18 cellular contexts compared by ENCODE assay signal in genomic region chrX:129782706-129783105, GRCh38. TPM values are rescaled to one million over a fixed set of nuclear protein-coding genes. Genes with fewer than 3 reads are reported as not detected.
A peak's percentile ranks its signal among the peaks of the same experiment; 100 is the strongest.
DNase-seq lines count a peak whose midpoint lies in the region; ATAC-seq, FAIRE-seq and TF ChIP-seq lines count a peak whose summit lies in the region.
"Had no signal": no experiment of that assay in that cellular context is flagged by ENCODE, and none has a peak within 500 bp of the region (broad histone marks: within the 10 kb centered on the region; RNA-seq: fewer than 3 reads in every experiment).

No MANE protein-coding gene starts in this region.

- H3K4me3 Mint-ChIP-seq in activated CD4-positive, alpha-beta T cell treated with anti-CD3 and anti-CD28 coated beads, Interleukin-2, amount 10 ng/mL, durations not matched to agents 24 days and 14 days: peak overlapping the region; percentile 90
- H3K4me3 Mint-ChIP-seq in activated T-helper 17 cell treated with anti-CD3 and anti-CD28 coated beads, Interleukin-2, amount 50 U/mL, for 72 hours: peak overlapping the region; percentile 99
- H3K4me3 Mint-ChIP-seq in natural killer cell treated with Interleukin-12 subunit alpha and Interleukin-12 subunit beta and Interleukin-15 and Interleukin-18, amount 100 ng/mL, for 72 hours: peak overlapping the region; percentile 95
- H3K4me3 Mint-ChIP-seq: endodermal cell had no signal

- TF ChIP-seq POLR2A in uterus (IDR thresholded peaks at IDR 0.05): no peak

- TF ChIP-seq CTCF in foreskin fibroblast (IDR thresholded peaks at IDR 0.05; ENCODE audit: low read depth, low read length): no peak
- no peak for TF ChIP-seq CTCF in uterus (IDR thresholded peaks at IDR 0.05)

- peaks cover 4% of the 10 kb centered on the region for H3K9me3 Mint-ChIP-seq in activated CD4-positive, alpha-beta T cell treated with anti-CD3 and anti-CD28 coated beads, Interleukin-2, amount 10 ng/mL, durations not matched to agents 24 days and 14 days
- H3K9me3 Mint-ChIP-seq in activated T-helper 17 cell treated with anti-CD3 and anti-CD28 coated beads, Interleukin-2, amount 50 U/mL, for 72 hours: no peaks in the 10 kb centered on the region
- peaks cover 5% of the 10 kb centered on the region for H3K9me3 Mint-ChIP-seq in natural killer cell treated with Interleukin-12 subunit alpha and Interleukin-12 subunit beta and Interleukin-15 and Interleukin-18, amount 100 ng/mL, for 72 hours

- peak overlapping the region; percentile 95 for H3K27ac Mint-ChIP-seq in activated CD4-positive, alpha-beta T cell treated with anti-CD3 and anti-CD28 coated beads, Interleukin-2, amount 10 ng/mL, durations not matched to agents 24 days and 14 days
- H3K27ac Mint-ChIP-seq in activated T-helper 17 cell treated with anti-CD3 and anti-CD28 coated beads, Interleukin-2, amount 50 U/mL, for 72 hours: peak overlapping the region; percentile 94
- peak overlapping the region; percentile 91 to 96 for H3K27ac Mint-ChIP-seq in natural killer cell treated with Interleukin-12 subunit alpha and Interleukin-12 subunit beta and Interleukin-15 and Interleukin-18, amount 100 ng/mL, for 72 hours
- H3K27ac Mint-ChIP-seq: endodermal cell had no signal

- H3K4me1 ChIP-seq in uterus: no peaks in the 10 kb centered on the region
- H3K4me1 ChIP-seq: pancreas, suprapubic skin had no signal

- peaks cover 53% of the 10 kb centered on the region for H3K4me1 Mint-ChIP-seq in activated CD4-positive, alpha-beta T cell treated with anti-CD3 and anti-CD28 coated beads, Interleukin-2, amount 10 ng/mL, durations not matched to agents 24 days and 14 days
- H3K4me1 Mint-ChIP-seq in activated T-helper 17 cell treated with anti-CD3 and anti-CD28 coated beads, Interleukin-2, amount 50 U/mL, for 72 hours: peaks cover 24% of the 10 kb centered on the region
- peaks cover 58 to 69% of the 10 kb centered on the region in 2 donors for H3K4me1 Mint-ChIP-seq in natural killer cell treated with Interleukin-12 subunit alpha and Interleukin-12 subunit beta and Interleukin-15 and Interleukin-18, amount 100 ng/mL, for 72 hours (ENCODE audit: low read depth in 2 of 2)

- peaks cover 56% of the 10 kb centered on the region for H3K36me3 Mint-ChIP-seq in activated CD4-positive, alpha-beta T cell treated with anti-CD3 and anti-CD28 coated beads, Interleukin-2, amount 10 ng/mL, durations not matched to agents 24 days and 14 days (ENCODE audit: low read depth)
- H3K36me3 Mint-ChIP-seq in activated T-helper 17 cell treated with anti-CD3 and anti-CD28 coated beads, Interleukin-2, amount 50 U/mL, for 72 hours (ENCODE audit: low read depth): peaks cover 90% of the 10 kb centered on the region
- peaks cover 14% of the 10 kb centered on the region for H3K36me3 Mint-ChIP-seq in natural killer cell treated with Interleukin-12 subunit alpha and Interleukin-12 subunit beta and Interleukin-15 and Interleukin-18, amount 100 ng/mL, for 72 hours

- no peaks in the 10 kb centered on the region for H3K27me3 Mint-ChIP-seq in activated CD4-positive, alpha-beta T cell treated with anti-CD3 and anti-CD28 coated beads, Interleukin-2, amount 10 ng/mL, durations not matched to agents 24 days and 14 days
- H3K27me3 Mint-ChIP-seq in activated T-helper 17 cell treated with anti-CD3 and anti-CD28 coated beads, Interleukin-2, amount 50 U/mL, for 72 hours: no peaks in the 10 kb centered on the region
- no peaks in the 10 kb centered on the region for H3K27me3 Mint-ChIP-seq in natural killer cell treated with Interleukin-12 subunit alpha and Interleukin-12 subunit beta and Interleukin-15 and Interleukin-18, amount 100 ng/mL, for 72 hours

- no peaks in the 10 kb centered on the region for H3K27me3 ChIP-seq in uterus
- H3K27me3 ChIP-seq: brain microvascular endothelial cell, suprapubic skin had no signal

- no peak overlapping the region for H3K27ac ChIP-seq in uterus
- H3K27ac ChIP-seq: brain microvascular endothelial cell, pancreas, suprapubic skin, VCaP had no signal

- H3K36me3 ChIP-seq in uterus: no peaks in the 10 kb centered on the region
- H3K36me3 ChIP-seq: brain microvascular endothelial cell, pancreas, suprapubic skin had no signal

- H3K9me3 ChIP-seq in uterus: no peaks in the 10 kb centered on the region
- H3K9me3 ChIP-seq: pancreas, suprapubic skin had no signal

- intact Hi-C loops in activated CD4-positive, alpha-beta T cell treated with anti-CD3 and anti-CD28 coated beads, Interleukin-2, amount 10 ng/mL, durations not matched to agents 24 days and 14 days (cut with micrococcal nuclease): loop anchor here (5.0 kb wide), 2 partner anchors 40 to 125 kb away; partner anchors contain the start of gene UTP14A
- intact Hi-C loops in uterus (cut with DNase I; ENCODE audit: low total_unique reads): no loop called here

- DNase-seq in activated CD4-positive, alpha-beta T cell treated with anti-CD3 and anti-CD28 coated beads, Interleukin-2, amount 10 ng/mL, durations not matched to agents 24 days and 14 days: no peak
- no peak for DNase-seq in activated CD4-positive, alpha-beta T cell treated with anti-CD3 and anti-CD28 coated beads for 1 hour
- no peak for DNase-seq in GM19239 (ENCODE audit: insufficient read length, low spot score)
- DNase-seq in natural killer cell treated with Interleukin-12 subunit alpha and Interleukin-12 subunit beta and Interleukin-15 and Interleukin-18, amount 100 ng/mL, for 72 hours (ENCODE audit: low spot score): no peak
- no peak for DNase-seq in retina
- no peak for DNase-seq in foreskin fibroblast
- DNase-seq in uterus: no peak
- DNase-seq: brain microvascular endothelial cell, endodermal cell, mesenchymal stem cell, pancreas, SIG-M5 had no signal

- peak; percentile 52 for FAIRE-seq in GM19239 (lab: Jason Lieb, UNC)
- FAIRE-seq: pancreas had no signal

- H3K4me3 ChIP-seq in foreskin fibroblast (ENCODE audit: low read depth in 1 of 2, low read length in 2 of 2): no peak overlapping the region
- H3K4me3 ChIP-seq in uterus: no peak overlapping the region
- H3K4me3 ChIP-seq: pancreas, smooth muscle cell, suprapubic skin had no signal

- ATAC-seq in activated T-helper 17 cell treated with anti-CD3 and anti-CD28 coated beads, Interleukin-2, amount 50 U/mL, for 72 hours (replicated peaks): no peak
- no peak for ATAC-seq in natural killer cell treated with Interleukin-12 subunit alpha and Interleukin-12 subunit beta and Interleukin-15 and Interleukin-18, amount 100 ng/mL, for 72 hours
- ATAC-seq: pancreas had no signal

RNA-seq across cellular contexts. Expression of gene SASH3, which starts 3.0 kb away (rescaled TPM):
- total RNA-seq in activated CD4-positive, alpha-beta T cell treated with anti-CD3 and anti-CD28 coated beads, Interleukin-2, amount 10 ng/mL, durations not matched to agents 24 days and 14 days: 115 and 116 TPM in 2 replicates
- total RNA-seq in activated T-helper 17 cell treated with anti-CD3 and anti-CD28 coated beads, Interleukin-2, amount 50 U/mL, for 72 hours: 100 to 1,000 TPM; 103 to 191 TPM
- total RNA-seq in natural killer cell treated with Interleukin-12 subunit alpha and Interleukin-12 subunit beta and Interleukin-15 and Interleukin-18, amount 100 ng/mL, for 72 hours: 100 to 1,000 TPM; 243 to 317 TPM
- total RNA-seq in uterus: 1 to 10 TPM in 3 of 4 donors, under 1 TPM in 1; 0.26 to 4.1 (median 2.9) TPM
- total RNA-seq: endodermal cell, fibroblast of villous mesenchyme, M059J, smooth muscle cell had no signal

RNA-seq across cellular contexts. Expression of gene XPNPEP2, which starts 43.9 kb away (rescaled TPM):
- 0.24 and 0.28 TPM in 2 replicates for total RNA-seq in activated CD4-positive, alpha-beta T cell treated with anti-CD3 and anti-CD28 coated beads, Interleukin-2, amount 10 ng/mL, durations not matched to agents 24 days and 14 days
- total RNA-seq in activated T-helper 17 cell treated with anti-CD3 and anti-CD28 coated beads, Interleukin-2, amount 50 U/mL, for 72 hours: under 1 TPM; 0.45 to 0.52 TPM
- total RNA-seq in natural killer cell treated with Interleukin-12 subunit alpha and Interleukin-12 subunit beta and Interleukin-15 and Interleukin-18, amount 100 ng/mL, for 72 hours: under 1 TPM; 0.14 to 0.55 TPM
- 1 to 10 TPM; 2.9 to 4.6 (median 3.9) TPM for total RNA-seq in uterus
- total RNA-seq: fibroblast of villous mesenchyme, M059J had no signal

Comparison
In these comparisons a context has a peak if more than half of its experiments do, and no peak if none do; other contexts are left out.
1. RNA of gene SASH3, which starts 3.0 kb away (total RNA-seq): 243 to 317 TPM in natural killer cell treated with Interleukin-12 subunit alpha and Interleukin-12 subunit beta and Interleukin-15 and Interleukin-18, amount 100 ng/mL, for 72 hours, 103 to 191 TPM in activated T-helper 17 cell treated with anti-CD3 and anti-CD28 coated beads, Interleukin-2, amount 50 U/mL, for 72 hours and 115 to 116 TPM in activated CD4-positive, alpha-beta T cell treated with anti-CD3 and anti-CD28 coated beads, Interleukin-2, amount 10 ng/mL, durations not matched to agents 24 days and 14 days; 0.26 to 4.1 TPM in uterus; every median in the first group is over 10 times any median in the second.
2. Peak in every context shown above with its lines, with median percentiles within 50 percentile points of each other: H3K27ac Mint-ChIP-seq and H3K4me3 Mint-ChIP-seq.